Comparison of ENCODE assay signal across 26 cellular contexts in genomic region chr12:2823483-2823882, GRCh38. TPM values are rescaled to one million over a fixed set of nuclear protein-coding genes. Genes with fewer than 3 reads are reported as not detected.
DNase-seq lines count a peak whose midpoint lies in the region; ATAC-seq, FAIRE-seq and TF ChIP-seq lines count a peak whose summit lies in the region.
"Had no signal": no experiment of that assay in that cellular context is flagged by ENCODE, and none has a peak within 500 bp of the region (broad histone marks: within the 10 kb centered on the region; RNA-seq: fewer than 3 reads in every experiment).

No MANE protein-coding gene starts in this region.

- H4K20me1 ChIP-seq in HepG2 (ENCODE audit: insufficient read depth, low read length) (no peaks in the 10 kb centered on the region), IMR-90 (ENCODE audit: insufficient read depth, low read length) (no peaks in the 10 kb centered on the region)

- H3K9me1 ChIP-seq in IMR-90 (ENCODE audit: insufficient read depth, low read length): no peaks in the 10 kb centered on the region

- POLR2A ChIA-PET in HepG2 (lab: Yijun Ruan, JAX) (no interaction called here), IMR-90 (lab: Charles Lee; ENCODE audit: unreplicated experiment) (no interaction called here)

- H3K23ac ChIP-seq in IMR-90 (ENCODE audit: low read depth, low read length): no peak overlapping the region

- no peak overlapping the region for H3K56ac ChIP-seq in IMR-90 (ENCODE audit: extremely low read depth, insufficient read depth, low read length)

- no peaks in the 10 kb centered on the region for H3K9me3 ChIP-seq in HepG2 (ENCODE audit: low read length)
- H3K9me3 ChIP-seq in right lobe of liver: no peaks in the 10 kb centered on the region
- no peaks in the 10 kb centered on the region for H3K9me3 ChIP-seq in IMR-90 (ENCODE audit: control insufficient read depth, insufficient read depth, low read length)
- H3K9me3 ChIP-seq: BE2C; BLaER1 treated with 17β-estradiol and CSF1 and Interleukin-3, amounts not matched to agents 10 nM and 100 nM had no signal

- peaks cover 3% of the 10 kb centered on the region for H3K27me3 Mint-ChIP-seq in nephron (ENCODE audit: low read depth)
- no peaks in the 10 kb centered on the region for H3K27me3 Mint-ChIP-seq in effector memory CD8-positive, alpha-beta T cell
- H3K27me3 Mint-ChIP-seq: CD4-positive, alpha-beta T cell; CD8-positive, alpha-beta memory T cell had no signal

- no peak overlapping the region for H3K4ac ChIP-seq in IMR-90 (ENCODE audit: low read depth, low read length)

- TF ChIP-seq EP300 in HepG2 (IDR thresholded peaks at IDR 0.05; ENCODE audit: low read depth in 2 of 2, low read length in 2 of 2) (no peak), HepG2 (CRISPR knock-in tag; IDR thresholded peaks at IDR 0.05; ENCODE audit: borderline replicate concordance) (no peak)

- H3K18ac ChIP-seq in IMR-90 (ENCODE audit: low read depth, low read length): no peak overlapping the region

- H2BK15ac ChIP-seq in IMR-90 (ENCODE audit: low read depth, low read length): no peak overlapping the region

- no peak overlapping the region for H4K8ac ChIP-seq in IMR-90 (ENCODE audit: low read depth in 2 of 2, low read length in 2 of 2)

- no peak for DNase-seq in HepG2 (ENCODE audit: low spot score)
- DNase-seq in right lobe of liver: no peak
- DNase-seq in IMR-90: no peak
- DNase-seq in stimulated activated effector memory CD8-positive, alpha-beta T cell treated with anti-CD3 and anti-CD28 coated beads, Interleukin-12 subunit alpha, Interleukin-12 subunit beta, amount 100 ng/mL, for 72 hours (ENCODE audit: low spot score in 2 of 2): no peak
- no peak for DNase-seq in effector memory CD8-positive, alpha-beta T cell
- DNase-seq in NCI-H128 (lab: John Stamatoyannopoulos, UW; ENCODE audit: unreplicated experiment): no peak
- DNase-seq: ACHN; AML-193; BE2C; CD4-positive, alpha-beta T cell; CD8-positive, alpha-beta memory T cell; DMS 273 treated with DMSO at 0.1 percent for 48 hours; DMS79; EL; GDM1; GOT3; H7; HCEC 1CT had no signal

- no peaks in the 10 kb centered on the region for H3K79me2 ChIP-seq in HepG2 (ENCODE audit: insufficient read depth, low read length)

- H3K36me3 ChIP-seq in HepG2 (replicated peaks in 1 of 2; ENCODE audit: control insufficient read depth in 1 of 2, insufficient read depth in 2 of 2, low read length in 2 of 2): peaks cover 26 to 75% of the 10 kb centered on the region in 2 experiments; a peak in 4 of 5 replicates
- peaks cover 0 to 83% (median 30%) of the 10 kb centered on the region in 4 donors for H3K36me3 ChIP-seq in right lobe of liver
- peaks cover 75% of the 10 kb centered on the region for H3K36me3 ChIP-seq in IMR-90 (ENCODE audit: control insufficient read depth, insufficient read depth, low read length)

- H3K14ac ChIP-seq in IMR-90 (replicated peaks; ENCODE audit: low read depth, low read length): no peak overlapping the region

- intact Hi-C loops in HepG2 (cut with micrococcal nuclease; ENCODE audit: unreplicated experiment): no loop called here
- intact Hi-C loops in right lobe of liver (cut with DNase I): no loop called here
- intact Hi-C loops in IMR-90 (cut with micrococcal nuclease): no loop called here

- ATAC-seq in HepG2: no peak
- no peak for ATAC-seq in right lobe of liver
- no peak for ATAC-seq in IMR-90 (ENCODE audit: low read depth)
- no peak for ATAC-seq in stimulated activated effector memory CD8-positive, alpha-beta T cell treated with anti-CD3 and anti-CD28 coated beads, Interleukin-12 subunit alpha, Interleukin-12 subunit beta, amount 100 ng/mL, for 72 hours
- ATAC-seq in effector memory CD8-positive, alpha-beta T cell (replicated peaks): no peak
- no peak for ATAC-seq in HG03460 (IDR thresholded peaks at IDR 0.05; ENCODE audit: unreplicated experiment)
- ATAC-seq: GM12878 had no signal

- H3K4me1 ChIP-seq in HepG2 (ENCODE audit: insufficient read depth, low read length) (no peaks in the 10 kb centered on the region), right lobe of liver (no peaks in the 10 kb centered on the region), IMR-90 (ENCODE audit: control insufficient read depth, insufficient read depth, low read length) (no peaks in the 10 kb centered on the region)
- H3K4me1 ChIP-seq: BE2C; BLaER1 treated with 17β-estradiol and CSF1 and Interleukin-3, amounts not matched to agents 10 nM and 100 nM had no signal

- H4K91ac ChIP-seq in IMR-90 (ENCODE audit: insufficient read depth, low read depth, low read length): no peak overlapping the region

- TF ChIP-seq RAD21 in HepG2 (CRISPR knock-in tag; IDR thresholded peaks at IDR 0.05): no peak
- TF ChIP-seq RAD21 in IMR-90 (IDR thresholded peaks at IDR 0.05; ENCODE audit: low read length): no peak

- no peaks in the 10 kb centered on the region for H3K9me3 Mint-ChIP-seq in nephron
- no peaks in the 10 kb centered on the region for H3K9me3 Mint-ChIP-seq in stimulated activated effector memory CD8-positive, alpha-beta T cell treated with anti-CD3 and anti-CD28 coated beads, Interleukin-12 subunit alpha, Interleukin-12 subunit beta, amount 100 ng/mL, for 72 hours
- H3K9me3 Mint-ChIP-seq in effector memory CD8-positive, alpha-beta T cell: no peaks in the 10 kb centered on the region
- H3K9me3 Mint-ChIP-seq: CD14-positive monocyte; CD4-positive, alpha-beta T cell; CD8-positive, alpha-beta memory T cell had no signal

- H3K36me3 Mint-ChIP-seq in nephron (ENCODE audit: low read depth): peaks cover 79% of the 10 kb centered on the region
- peaks cover 100% of the 10 kb centered on the region for H3K36me3 Mint-ChIP-seq in stimulated activated effector memory CD8-positive, alpha-beta T cell treated with anti-CD3 and anti-CD28 coated beads, Interleukin-12 subunit alpha, Interleukin-12 subunit beta, amount 100 ng/mL, for 72 hours
- H3K36me3 Mint-ChIP-seq in effector memory CD8-positive, alpha-beta T cell (ENCODE audit: insufficient read depth): peaks cover 64% of the 10 kb centered on the region

- H3K27me3 ChIP-seq in HepG2 (ENCODE audit: control insufficient read depth in 1 of 2, insufficient read depth in 2 of 2, low read length in 2 of 2) (no peaks in the 10 kb centered on the region), right lobe of liver (no peaks in the 10 kb centered on the region), IMR-90 (ENCODE audit: control insufficient read depth, insufficient read depth, low read length) (no peaks in the 10 kb centered on the region)
- H3K27me3 ChIP-seq: BE2C; BLaER1 treated with 17β-estradiol and CSF1 and Interleukin-3, amounts not matched to agents 10 nM and 100 nM had no signal

- WGBS in HepG2 (ENCODE audit: low lambda C conversion rate): 88% methylated on average over 7 of the region's 7 CpGs
- 69% methylated on average over 6 of the region's 7 CpGs for WGBS in right lobe of liver (ENCODE audit: insufficient coverage, low coverage, low lambda C conversion rate, missing lambda C conversion rate)
- whole genome bisulfite sequencing in IMR-90 (ENCODE audit: extremely low coverage in 2 of 2, insufficient read length in 1 of 2), 2 experiments: 100% methylated on average over 1 of the region's 7 CpGs; no CpG with 5 or more reads in 1 of the 2 experiments

- no peak overlapping the region for H2AK5ac ChIP-seq in IMR-90 (ENCODE audit: low read depth, low read length)

- no peak overlapping the region for H3K4me3 Mint-ChIP-seq in nephron
- no peak overlapping the region for H3K4me3 Mint-ChIP-seq in stimulated activated effector memory CD8-positive, alpha-beta T cell treated with anti-CD3 and anti-CD28 coated beads, Interleukin-12 subunit alpha, Interleukin-12 subunit beta, amount 100 ng/mL, for 72 hours
- no peak overlapping the region for H3K4me3 Mint-ChIP-seq in effector memory CD8-positive, alpha-beta T cell
- H3K4me3 Mint-ChIP-seq: CD14-positive monocyte; CD4-positive, alpha-beta T cell; CD8-positive, alpha-beta memory T cell had no signal

- no peak overlapping the region for H3K9ac ChIP-seq in HepG2 (ENCODE audit: insufficient read depth, low read depth, low read length)
- no peak overlapping the region for H3K9ac ChIP-seq in IMR-90 (ENCODE audit: low read depth, low read length)
- H3K9ac ChIP-seq: BLaER1 treated with 17β-estradiol and CSF1 and Interleukin-3, amounts not matched to agents 10 nM and 100 nM had no signal

- in situ Hi-C loops in HepG2 (cut with HindIII; ENCODE audit: extremely low pct_ligation_motif_present, low pct_unique_long_range_greater_than_20kb) (no loop called here), IMR-90 (cut with MboI; ENCODE audit: low sequenced_read_pairs) (no loop called here)

- no peak overlapping the region for H2BK120ac ChIP-seq in IMR-90 (ENCODE audit: low read depth, low read length)

- FAIRE-seq in HepG2 (lab: Jason Lieb, UNC): no peak
- FAIRE-seq: A204.1, D721Med, GM12878 had no signal

- H3K4me3 ChIP-seq in HepG2 (replicated peaks in 1 of 3; ENCODE audit: insufficient read depth in 1 of 3, low read depth in 2 of 3, low read length in 3 of 3): no peak overlapping the region
- no peak overlapping the region for H3K4me3 ChIP-seq in right lobe of liver
- H3K4me3 ChIP-seq in IMR-90 (ENCODE audit: insufficient read depth, low read depth, low read length): no peak overlapping the region
- H3K4me3 ChIP-seq: BLaER1 treated with 17β-estradiol and CSF1 and Interleukin-3, amounts not matched to agents 10 nM and 100 nM; GM12878 had no signal

- H2BK20ac ChIP-seq in IMR-90 (ENCODE audit: low read depth, low read length): no peak overlapping the region

- H3K27ac ChIP-seq in HepG2 (ENCODE audit: extremely low read length, insufficient read depth, low read length) (no peak overlapping the region), right lobe of liver (no peak overlapping the region), IMR-90 (ENCODE audit: insufficient read depth, low read length) (no peak overlapping the region)
- H3K27ac ChIP-seq: 22Rv1; BLaER1 treated with 17β-estradiol and CSF1 and Interleukin-3, amounts not matched to agents 10 nM and 100 nM had no signal

- no peak overlapping the region for H2AK9ac ChIP-seq in IMR-90 (replicated peaks; ENCODE audit: low read depth, low read length, poor library complexity)

- H2BK5ac ChIP-seq in IMR-90 (ENCODE audit: low read depth, low read length, poor library complexity, severe bottlenecking): no peak overlapping the region

- H3K27ac Mint-ChIP-seq in nephron: peak overlapping the region; percentile 80
- H3K27ac Mint-ChIP-seq in stimulated activated effector memory CD8-positive, alpha-beta T cell treated with anti-CD3 and anti-CD28 coated beads, Interleukin-12 subunit alpha, Interleukin-12 subunit beta, amount 100 ng/mL, for 72 hours: peak overlapping the region; percentile 56
- H3K27ac Mint-ChIP-seq in effector memory CD8-positive, alpha-beta T cell: peak overlapping the region in 1 of 2 donors; percentile 32
- H3K27ac Mint-ChIP-seq: CD4-positive, alpha-beta T cell had no signal

- BruUV-seq in HepG2 (replicated peaks; lab: Mats Ljungman, UMichigan): no TSS peak
- BruUV-seq in IMR-90 (replicated peaks; lab: Mats Ljungman, UMichigan): no TSS peak

- TF ChIP-seq CTCF in HepG2 (CRISPR knock-in tag; IDR thresholded peaks at IDR 0.05) (no peak), right lobe of liver (IDR thresholded peaks at IDR 0.05) (no peak), IMR-90 (conservative IDR thresholded peaks at IDR 0.05; ENCODE audit: low read depth, low read length) (no peak), nephron (IDR thresholded peaks at IDR 0.05; ENCODE audit: unreplicated experiment in 3 of 3) (no peak)

- CTCF ChIA-PET in HepG2 (lab: Yijun Ruan, JAX; ENCODE audit: low intra/inter-chr PET ratio, low total read pairs) (no interaction called here), IMR-90 (lab: Yijun Ruan, JAX) (no interaction called here)

- H3K4me1 Mint-ChIP-seq in nephron: peaks cover 7% of the 10 kb centered on the region
- H3K4me1 Mint-ChIP-seq in stimulated activated effector memory CD8-positive, alpha-beta T cell treated with anti-CD3 and anti-CD28 coated beads, Interleukin-12 subunit alpha, Interleukin-12 subunit beta, amount 100 ng/mL, for 72 hours: no peaks in the 10 kb centered on the region
- H3K4me1 Mint-ChIP-seq in effector memory CD8-positive, alpha-beta T cell (ENCODE audit: low read depth in 2 of 2): peaks cover 2 to 4% of the 10 kb centered on the region in 2 donors
- H3K4me1 Mint-ChIP-seq: CD14-positive monocyte had no signal

- no peak overlapping the region for H3K4me2 ChIP-seq in HepG2 (ENCODE audit: low read depth, low read length)
- H3K4me2 ChIP-seq in IMR-90 (ENCODE audit: low read depth, low read length): no peak overlapping the region
- H3K4me2 ChIP-seq: BLaER1 treated with 17β-estradiol and CSF1 and Interleukin-3, amounts not matched to agents 10 nM and 100 nM had no signal

- no peaks in the 10 kb centered on the region for H3K79me1 ChIP-seq in IMR-90 (ENCODE audit: low read depth in 1 of 2, low read length in 2 of 2)

- dilution Hi-C loops in IMR-90 (cut with HindIII; ENCODE audit: low sequenced_read_pairs, unreplicated experiment): no loop called here

- TF ChIP-seq POLR2A in HepG2 (IDR thresholded peaks at IDR 0.05; ENCODE audit: insufficient read depth in 1 of 2, low read depth in 2 of 2, low read length in 2 of 2) (no peak), right lobe of liver (IDR thresholded peaks at IDR 0.05) (no peak), IMR-90 (IDR thresholded peaks at IDR 0.05; ENCODE audit: low read depth, low read length) (no peak)

- H4K5ac ChIP-seq in IMR-90 (ENCODE audit: low read depth, low read length): no peak overlapping the region

- no peak overlapping the region for H2AFZ ChIP-seq in HepG2 (ENCODE audit: low read length)
- no peak overlapping the region for H2AFZ ChIP-seq in IMR-90 (replicated peaks; ENCODE audit: low read length, poor library complexity)

RNA-seq across cellular contexts. Expression of gene ITFG2, which starts 11.0 kb away (rescaled TPM):
- total RNA-seq in HepG2 (2016; rRNA removed; fragmentation: Illumina TruSeq; extraction: Trizol) (8.9 and 15.5 TPM in 2 replicates), right lobe of liver (10 to 100 TPM; 11.3 to 20.5 (median 14.4) TPM), IMR-90 (2012; rRNA removed) (20.0 and 20.3 TPM in 2 replicates)
- total RNA-seq in HepG2 (2016; cell fraction: cytosol; rRNA removed; fragmentation: Illumina TruSeq; extraction: Trizol; ENCODE audit: low read depth): 20.0 and 20.3 TPM in 2 replicates
- 7.9 and 16.4 TPM in 2 replicates for total RNA-seq in HepG2 (2016; cell fraction: insoluble cytoplasmic fraction; rRNA removed; fragmentation: Illumina TruSeq; extraction: Trizol)
- 10.7 and 12.0 TPM in 2 replicates for total RNA-seq in HepG2 (2016; cell fraction: membrane; rRNA removed; fragmentation: Illumina TruSeq; extraction: Trizol)
- 31.2 and 38.8 TPM in 2 replicates for total RNA-seq in HepG2 (2016; cell fraction: nucleus; rRNA removed; fragmentation: Illumina TruSeq; extraction: Trizol)
- polyA plus RNA-seq in HepG2 (2011; rRNA removed) (12.5 and 14.8 TPM in 2 replicates), IMR-90 (2012; rRNA removed) (23.2 and 25.5 TPM in 2 replicates)
- polyA plus RNA-seq in HepG2 (2011; cell fraction: cytosol; rRNA removed): 4.1 and 7.2 TPM in 2 replicates
- polyA plus RNA-seq in HepG2 (2011; cell fraction: nucleus; rRNA removed): 41.4 and 42.8 TPM in 2 replicates
- polyA plus RNA-seq in HepG2 (2012): 11.5 and 16.2 TPM in 2 replicates
- 2.4 and 2.5 TPM in 2 replicates for polyA plus RNA-seq in HepG2 (2016; cell fraction: cytosol; fragmentation: Illumina TruSeq; extraction: Trizol; ENCODE audit: low read depth)
- 7.9 TPM in 2 replicates for polyA plus RNA-seq in HepG2 (2016; cell fraction: insoluble cytoplasmic fraction; fragmentation: Illumina TruSeq; extraction: Trizol; ENCODE audit: low read depth)
- polyA plus RNA-seq in HepG2 (2016; cell fraction: membrane; fragmentation: Illumina TruSeq; extraction: Trizol; ENCODE audit: low read depth): 3.1 and 4.4 TPM in 2 replicates
- 63.9 and 69.9 TPM in 2 replicates for polyA plus RNA-seq in HepG2 (2016; cell fraction: nucleus; fragmentation: Illumina TruSeq; extraction: Trizol; ENCODE audit: insufficient read depth, low read depth)
- 49.0 and 83.1 TPM in 2 replicates for polyA minus RNA-seq in HepG2 (2011; rRNA and poly(A)+ RNA removed; ENCODE audit: low replicate concordance)
- polyA minus RNA-seq in HepG2 (2011; cell fraction: cytosol; rRNA and poly(A)+ RNA removed): 9.7 and 14.4 TPM in 2 replicates
- 66.3 and 69.5 TPM in 2 replicates for polyA minus RNA-seq in HepG2 (2011; cell fraction: nucleus; rRNA and poly(A)+ RNA removed)
- polyA plus RNA-seq in IMR-90 (2012; cell fraction: cytosol; rRNA removed): 12.3 and 33.6 TPM in 2 replicates
- polyA plus RNA-seq in IMR-90 (2012; cell fraction: nucleus; rRNA removed; ENCODE audit: low replicate concordance): 88.1 and 99.1 TPM in 2 replicates

RNA-seq across cellular contexts. Expression of gene NRIP2, which starts 11.4 kb away (rescaled TPM):
- total RNA-seq in HepG2 (2016; rRNA removed; fragmentation: Illumina TruSeq; extraction: Trizol) (not detected in 2 replicates), right lobe of liver (under 1 TPM; 0.12 to 0.29 (median 0.20) TPM), IMR-90 (2012; rRNA removed) (0.18 and 0.28 TPM in 2 replicates)
- total RNA-seq in HepG2 (2016; cell fraction: cytosol; rRNA removed; fragmentation: Illumina TruSeq; extraction: Trizol; ENCODE audit: low read depth): not detected in 2 replicates
- not detected in 2 replicates for total RNA-seq in HepG2 (2016; cell fraction: insoluble cytoplasmic fraction; rRNA removed; fragmentation: Illumina TruSeq; extraction: Trizol)
- not detected in 2 replicates for total RNA-seq in HepG2 (2016; cell fraction: membrane; rRNA removed; fragmentation: Illumina TruSeq; extraction: Trizol)
- total RNA-seq in HepG2 (2016; cell fraction: nucleus; rRNA removed; fragmentation: Illumina TruSeq; extraction: Trizol): not detected in 2 replicates
- polyA plus RNA-seq in HepG2 (2011; rRNA removed) (not detected in 2 replicates), IMR-90 (2012; rRNA removed) (0.19 and 0.27 TPM in 2 replicates)
- not detected in 2 replicates for polyA plus RNA-seq in HepG2 (2011; cell fraction: cytosol; rRNA removed)
- not detected in 2 replicates for polyA plus RNA-seq in HepG2 (2011; cell fraction: nucleus; rRNA removed)
- polyA plus RNA-seq in HepG2 (2012): 0.15 and 0.25 TPM in 2 replicates
- polyA plus RNA-seq in HepG2 (2016; cell fraction: cytosol; fragmentation: Illumina TruSeq; extraction: Trizol; ENCODE audit: low read depth): not detected in 2 replicates
- polyA plus RNA-seq in HepG2 (2016; cell fraction: insoluble cytoplasmic fraction; fragmentation: Illumina TruSeq; extraction: Trizol; ENCODE audit: low read depth): not detected in 2 replicates
- not detected in 2 replicates for polyA plus RNA-seq in HepG2 (2016; cell fraction: membrane; fragmentation: Illumina TruSeq; extraction: Trizol; ENCODE audit: low read depth)
- not detected in 2 replicates for polyA plus RNA-seq in HepG2 (2016; cell fraction: nucleus; fragmentation: Illumina TruSeq; extraction: Trizol; ENCODE audit: insufficient read depth, low read depth)
- polyA minus RNA-seq in HepG2 (2011; rRNA and poly(A)+ RNA removed; ENCODE audit: low replicate concordance): not detected in 2 replicates
- polyA minus RNA-seq in HepG2 (2011; cell fraction: cytosol; rRNA and poly(A)+ RNA removed): not detected in 2 replicates
- not detected in 2 replicates for polyA minus RNA-seq in HepG2 (2011; cell fraction: nucleus; rRNA and poly(A)+ RNA removed)
- polyA plus RNA-seq in IMR-90 (2012; cell fraction: cytosol; rRNA removed): 0.01 and 0.27 TPM in 2 replicates
- 0.14 and 0.28 TPM in 2 replicates for polyA plus RNA-seq in IMR-90 (2012; cell fraction: nucleus; rRNA removed; ENCODE audit: low replicate concordance)
- total RNA-seq: CD4-positive, alpha-beta T cell; CD8-positive, alpha-beta memory T cell; GM12878; H7 had no signal

RNA-seq across cellular contexts. Expression of gene FKBP4, which starts 28.7 kb away (rescaled TPM):
- total RNA-seq in HepG2 (2016; rRNA removed; fragmentation: Illumina TruSeq; extraction: Trizol) (66.1 and 76.3 TPM in 2 replicates), right lobe of liver (100 to 1,000 TPM in 1 of 6 experiments, 10 to 100 TPM in 5; 27.0 to 124 (median 48.4) TPM), IMR-90 (2012; rRNA removed) (36.0 and 44.2 TPM in 2 replicates)
- total RNA-seq in HepG2 (2016; cell fraction: cytosol; rRNA removed; fragmentation: Illumina TruSeq; extraction: Trizol; ENCODE audit: low read depth): 13.5 and 13.7 TPM in 2 replicates
- 68.8 and 76.9 TPM in 2 replicates for total RNA-seq in HepG2 (2016; cell fraction: insoluble cytoplasmic fraction; rRNA removed; fragmentation: Illumina TruSeq; extraction: Trizol)
- total RNA-seq in HepG2 (2016; cell fraction: membrane; rRNA removed; fragmentation: Illumina TruSeq; extraction: Trizol): 26.7 and 27.9 TPM in 2 replicates
- total RNA-seq in HepG2 (2016; cell fraction: nucleus; rRNA removed; fragmentation: Illumina TruSeq; extraction: Trizol): 36.1 and 39.5 TPM in 2 replicates
- polyA plus RNA-seq in HepG2 (2011; rRNA removed) (25.7 and 29.6 TPM in 2 replicates), IMR-90 (2012; rRNA removed) (31.4 and 35.7 TPM in 2 replicates)
- 25.3 and 30.2 TPM in 2 replicates for polyA plus RNA-seq in HepG2 (2011; cell fraction: cytosol; rRNA removed)
- 27.1 and 32.0 TPM in 2 replicates for polyA plus RNA-seq in HepG2 (2011; cell fraction: nucleus; rRNA removed)
- polyA plus RNA-seq in HepG2 (2012): 47.4 and 61.8 TPM in 2 replicates
- polyA plus RNA-seq in HepG2 (2016; cell fraction: cytosol; fragmentation: Illumina TruSeq; extraction: Trizol; ENCODE audit: low read depth): 10.6 TPM in 2 replicates
- 78.0 and 86.0 TPM in 2 replicates for polyA plus RNA-seq in HepG2 (2016; cell fraction: insoluble cytoplasmic fraction; fragmentation: Illumina TruSeq; extraction: Trizol; ENCODE audit: low read depth)
- polyA plus RNA-seq in HepG2 (2016; cell fraction: membrane; fragmentation: Illumina TruSeq; extraction: Trizol; ENCODE audit: low read depth): 15.7 and 16.7 TPM in 2 replicates
- 50.3 and 52.7 TPM in 2 replicates for polyA plus RNA-seq in HepG2 (2016; cell fraction: nucleus; fragmentation: Illumina TruSeq; extraction: Trizol; ENCODE audit: insufficient read depth, low read depth)
- 40.3 and 144 TPM in 2 replicates for polyA minus RNA-seq in HepG2 (2011; rRNA and poly(A)+ RNA removed; ENCODE audit: low replicate concordance)
- 26.7 and 28.6 TPM in 2 replicates for polyA minus RNA-seq in HepG2 (2011; cell fraction: cytosol; rRNA and poly(A)+ RNA removed)
- 30.3 and 49.1 TPM in 2 replicates for polyA minus RNA-seq in HepG2 (2011; cell fraction: nucleus; rRNA and poly(A)+ RNA removed)
- polyA plus RNA-seq in IMR-90 (2012; cell fraction: cytosol; rRNA removed): 15.7 and 19.1 TPM in 2 replicates
- 19.1 and 24.9 TPM in 2 replicates for polyA plus RNA-seq in IMR-90 (2012; cell fraction: nucleus; rRNA removed; ENCODE audit: low replicate concordance)

RNA-seq across cellular contexts. Expression of gene TEX52, which starts 33.4 kb away (rescaled TPM):
- total RNA-seq in HepG2 (2016; rRNA removed; fragmentation: Illumina TruSeq; extraction: Trizol): 0.17 TPM in 1 of 2 replicates, not detected in the other
- not detected in 2 replicates for total RNA-seq in HepG2 (2016; cell fraction: cytosol; rRNA removed; fragmentation: Illumina TruSeq; extraction: Trizol; ENCODE audit: low read depth)
- not detected in 2 replicates for total RNA-seq in HepG2 (2016; cell fraction: insoluble cytoplasmic fraction; rRNA removed; fragmentation: Illumina TruSeq; extraction: Trizol)
- 0.15 TPM in 1 of 2 replicates, not detected in the other for total RNA-seq in HepG2 (2016; cell fraction: membrane; rRNA removed; fragmentation: Illumina TruSeq; extraction: Trizol)
- not detected in 2 replicates for total RNA-seq in HepG2 (2016; cell fraction: nucleus; rRNA removed; fragmentation: Illumina TruSeq; extraction: Trizol)
- polyA plus RNA-seq in HepG2 (2011; rRNA removed): 0.05 TPM in 1 of 2 replicates, not detected in the other
- not detected in 2 replicates for polyA plus RNA-seq in HepG2 (2011; cell fraction: cytosol; rRNA removed)
- not detected in 2 replicates for polyA plus RNA-seq in HepG2 (2011; cell fraction: nucleus; rRNA removed)
- 0.32 and 0.44 TPM in 2 replicates for polyA plus RNA-seq in HepG2 (2012)
- not detected in 2 replicates for polyA plus RNA-seq in HepG2 (2016; cell fraction: cytosol; fragmentation: Illumina TruSeq; extraction: Trizol; ENCODE audit: low read depth)
- not detected in 2 replicates for polyA plus RNA-seq in HepG2 (2016; cell fraction: insoluble cytoplasmic fraction; fragmentation: Illumina TruSeq; extraction: Trizol; ENCODE audit: low read depth)
- polyA plus RNA-seq in HepG2 (2016; cell fraction: membrane; fragmentation: Illumina TruSeq; extraction: Trizol; ENCODE audit: low read depth): not detected in 2 replicates
- polyA plus RNA-seq in HepG2 (2016; cell fraction: nucleus; fragmentation: Illumina TruSeq; extraction: Trizol; ENCODE audit: insufficient read depth, low read depth): not detected in 2 replicates
- polyA minus RNA-seq in HepG2 (2011; rRNA and poly(A)+ RNA removed; ENCODE audit: low replicate concordance): 0.34 TPM in 1 of 2 replicates, not detected in the other
- not detected in 2 replicates for polyA minus RNA-seq in HepG2 (2011; cell fraction: cytosol; rRNA and poly(A)+ RNA removed)
- 0.52 TPM in 1 of 2 replicates, not detected in the other for polyA minus RNA-seq in HepG2 (2011; cell fraction: nucleus; rRNA and poly(A)+ RNA removed)
- not detected for total RNA-seq in right lobe of liver
- not detected in 2 replicates for total RNA-seq in IMR-90 (2012; rRNA removed)
- polyA plus RNA-seq in IMR-90 (2012; rRNA removed): not detected in 2 replicates
- polyA plus RNA-seq in IMR-90 (2012; cell fraction: cytosol; rRNA removed): not detected in 2 replicates
- not detected in 2 replicates for polyA plus RNA-seq in IMR-90 (2012; cell fraction: nucleus; rRNA removed; ENCODE audit: low replicate concordance)
- total RNA-seq: CD4-positive, alpha-beta T cell; CD8-positive, alpha-beta memory T cell; GM12878; H7 had no signal
- polyA plus RNA-seq: CD14-positive monocyte; CD8-positive, alpha-beta memory T cell had no signal

RNA-seq across cellular contexts. Expression of gene FOXM1, which starts 53.5 kb away (rescaled TPM):
- total RNA-seq in HepG2 (2016; rRNA removed; fragmentation: Illumina TruSeq; extraction: Trizol) (25.9 and 28.6 TPM in 2 replicates), right lobe of liver (1 to 10 TPM in 4 of 6 experiments, under 1 TPM in 2; 0.24 to 2.6 (median 1.8) TPM), IMR-90 (2012; rRNA removed) (14.9 and 16.9 TPM in 2 replicates)
- total RNA-seq in HepG2 (2016; cell fraction: cytosol; rRNA removed; fragmentation: Illumina TruSeq; extraction: Trizol; ENCODE audit: low read depth): 25.4 and 25.7 TPM in 2 replicates
- total RNA-seq in HepG2 (2016; cell fraction: insoluble cytoplasmic fraction; rRNA removed; fragmentation: Illumina TruSeq; extraction: Trizol): 22.5 and 24.1 TPM in 2 replicates
- total RNA-seq in HepG2 (2016; cell fraction: membrane; rRNA removed; fragmentation: Illumina TruSeq; extraction: Trizol): 75.7 and 77.8 TPM in 2 replicates
- total RNA-seq in HepG2 (2016; cell fraction: nucleus; rRNA removed; fragmentation: Illumina TruSeq; extraction: Trizol): 21.2 and 26.7 TPM in 2 replicates
- polyA plus RNA-seq in HepG2 (2011; rRNA removed) (13.0 and 17.1 TPM in 2 replicates), IMR-90 (2012; rRNA removed) (27.8 and 29.3 TPM in 2 replicates)
- polyA plus RNA-seq in HepG2 (2011; cell fraction: cytosol; rRNA removed): 10.5 and 13.6 TPM in 2 replicates
- polyA plus RNA-seq in HepG2 (2011; cell fraction: nucleus; rRNA removed): 19.0 and 26.5 TPM in 2 replicates
- 12.5 and 25.0 TPM in 2 replicates for polyA plus RNA-seq in HepG2 (2012)
- polyA plus RNA-seq in HepG2 (2016; cell fraction: cytosol; fragmentation: Illumina TruSeq; extraction: Trizol; ENCODE audit: low read depth): 77.1 and 77.7 TPM in 2 replicates
- polyA plus RNA-seq in HepG2 (2016; cell fraction: insoluble cytoplasmic fraction; fragmentation: Illumina TruSeq; extraction: Trizol; ENCODE audit: low read depth): 47.3 and 73.5 TPM in 2 replicates
- 163 and 181 TPM in 2 replicates for polyA plus RNA-seq in HepG2 (2016; cell fraction: membrane; fragmentation: Illumina TruSeq; extraction: Trizol; ENCODE audit: low read depth)
- 78.8 and 80.9 TPM in 2 replicates for polyA plus RNA-seq in HepG2 (2016; cell fraction: nucleus; fragmentation: Illumina TruSeq; extraction: Trizol; ENCODE audit: insufficient read depth, low read depth)
- 19.2 and 106 TPM in 2 replicates for polyA minus RNA-seq in HepG2 (2011; rRNA and poly(A)+ RNA removed; ENCODE audit: low replicate concordance)
- polyA minus RNA-seq in HepG2 (2011; cell fraction: cytosol; rRNA and poly(A)+ RNA removed): 12.0 and 16.2 TPM in 2 replicates
- polyA minus RNA-seq in HepG2 (2011; cell fraction: nucleus; rRNA and poly(A)+ RNA removed): 11.6 and 12.9 TPM in 2 replicates
- polyA plus RNA-seq in IMR-90 (2012; cell fraction: cytosol; rRNA removed): 19.8 and 30.9 TPM in 2 replicates
- 21.4 and 28.0 TPM in 2 replicates for polyA plus RNA-seq in IMR-90 (2012; cell fraction: nucleus; rRNA removed; ENCODE audit: low replicate concordance)
- polyA plus RNA-seq: CD14-positive monocyte had no signal
